In the genomic region with DNA sequence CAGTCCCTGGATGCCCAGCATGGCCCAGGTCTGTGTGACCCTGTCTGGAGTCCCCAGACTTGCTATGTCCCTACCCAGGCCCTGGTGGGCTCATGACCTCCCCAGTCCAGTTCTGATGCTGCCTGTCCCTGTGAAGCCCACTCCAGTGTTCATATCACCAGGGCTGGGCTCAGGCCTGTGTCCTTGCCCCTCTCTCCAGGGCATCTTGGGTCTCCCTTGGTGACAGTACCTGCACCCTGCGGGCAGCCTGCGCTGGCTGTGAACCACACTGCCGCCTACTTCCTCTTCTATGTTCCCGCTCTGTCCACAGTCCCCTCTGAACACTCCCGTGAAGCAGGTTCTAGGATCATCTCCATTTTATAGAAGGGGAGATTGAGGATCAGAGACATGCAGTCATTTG, we compare ENCODE assay signal across 7 cellular contexts. TPM values are rescaled to one million over a fixed set of nuclear protein-coding genes. Genes with fewer than 3 reads are reported as not detected.
"Had no signal": no experiment of that assay in that cellular context is flagged by ENCODE, and none has a peak within 500 bp of the region (broad histone marks: within the 10 kb centered on the region; RNA-seq: fewer than 3 reads in every experiment).

No MANE protein-coding gene starts in this region.

RNA-seq across cellular contexts. Expression of a gene that starts 13.1 kb away (rescaled TPM):
- total RNA-seq: fibroblast of villous mesenchyme had no signal
- polyA plus RNA-seq: adipose tissue, hepatocyte, mammary epithelial cell, neural cell, ovary, stomach had no signal
